In genomic region chr1:224434447-224435317, GRCh38 we compare ENCODE assay signal across 8 cellular contexts. TPM values are rescaled to one million over a fixed set of nuclear protein-coding genes. Genes with fewer than 3 reads are reported as not detected.
DNase-seq lines count a peak whose midpoint lies in the region; ATAC-seq and TF ChIP-seq lines count a peak whose summit lies in the region.

WDR26 (minus strand) TSS chr1:224434797.

- H3K4me1 ChIP-seq in adrenal gland (replicated peaks in 1 of 2): peaks cover 17 to 37% of the 10 kb centered on the region in 2 donors
- H3K4me1 ChIP-seq in left ventricle myocardium inferior: peaks cover 60% of the 10 kb centered on the region

- H3K9me3 ChIP-seq in adrenal gland (replicated peaks in 1 of 3) (no peaks in the 10 kb centered on the region), left ventricle myocardium inferior (replicated peaks) (no peaks in the 10 kb centered on the region)

- intact Hi-C loops in T-helper 1 cell treated with Interleukin-12 subunit alpha and Interleukin-12 subunit beta and Interleukin-4 antibody, amounts not matched to agents 30 ng/mL and 1 ng/mL, for 36 hours (cut with micrococcal nuclease): loop anchor here (1.0 to 10.0 kb wide), 14 partner anchors 23 to 1780 kb away; partner anchors contain the start of genes CNIH4, FBXO28, LBR and LEFTY1
- intact Hi-C loops in adrenal gland (cut with DNase I) (no loop called here), left ventricle myocardium inferior (cut with micrococcal nuclease) (no loop called here)

- peak; percentile 44 to 75 for TF ChIP-seq POLR2A in adrenal gland (IDR thresholded peaks at IDR 0.05)

- peaks cover 6% of the 10 kb centered on the region for H3K36me3 Mint-ChIP-seq in progenitor cell of endocrine pancreas (ENCODE audit: insufficient read depth)

- H3K27me3 Mint-ChIP-seq in progenitor cell of endocrine pancreas: no peaks in the 10 kb centered on the region

- H3K27ac Mint-ChIP-seq in progenitor cell of endocrine pancreas: peak within 1 kb of the TSS; percentile 95

- peak within 1 kb of the TSS; percentile 84 to 100 (median 95) for H3K27ac ChIP-seq in adrenal gland
- H3K27ac ChIP-seq in left ventricle myocardium inferior (replicated peaks): peak within 1 kb of the TSS; percentile 96

- peak; percentile 79 for ATAC-seq in HG02763 (IDR thresholded peaks at IDR 0.05; ENCODE audit: unreplicated experiment)

- H3K4me3 Mint-ChIP-seq in progenitor cell of endocrine pancreas (ENCODE audit: low read depth): peak within 1 kb of the TSS; percentile 94

- WGBS in adrenal gland, 4 donors: 0 to 2% (median 0%) methylated on average over 2 to 63 of the region's 70 CpGs

- H3K4me3 ChIP-seq in adrenal gland (peak within 1 kb of the TSS; percentile 69 to 99 (median 86)), left ventricle myocardium inferior (peak within 1 kb of the TSS; percentile 91)

- H3K36me3 ChIP-seq in adrenal gland (replicated peaks in 1 of 2) (peaks cover 0 to 6% of the 10 kb centered on the region in 2 donors), left ventricle myocardium inferior (peaks cover 5% of the 10 kb centered on the region)

- in situ Hi-C loops in GM13977 (cut with MboI; ENCODE audit: low pct_unique_long_range_greater_than_20kb, low sequenced_read_pairs, unreplicated experiment): no loop called here

- H3K9me3 Mint-ChIP-seq in progenitor cell of endocrine pancreas (ENCODE audit: low read depth): no peaks in the 10 kb centered on the region

- DNase-seq in GM13977 (ENCODE audit: low spot score) (peak; percentile 95), NCI-H146 (lab: John Stamatoyannopoulos, UW) (peak; percentile 90), adrenal gland (peak; percentile 78 to 86 (median 82)), left ventricle myocardium inferior (peak; percentile 73), progenitor cell of endocrine pancreas (ENCODE audit: low spot score, unreplicated experiment) (peak; percentile 59), ureter (ENCODE audit: low spot score) (peak; percentile 85)

- H3K4me1 Mint-ChIP-seq in progenitor cell of endocrine pancreas (ENCODE audit: low read depth): peaks cover 44% of the 10 kb centered on the region

- peak; percentile 10 for TF ChIP-seq CTCF in GM13977 (IDR thresholded peaks at IDR 0.05; ENCODE audit: extremely low read depth, insufficient read depth, missing control alignments)
- peak in 2 of 6 experiments; percentile 22 to 34 for TF ChIP-seq CTCF in adrenal gland (IDR thresholded peaks at IDR 0.05)
- peak; percentile 13 for TF ChIP-seq CTCF in left ventricle myocardium inferior (IDR thresholded peaks at IDR 0.05; ENCODE audit: borderline replicate concordance)
- peak; percentile 29 for TF ChIP-seq CTCF in progenitor cell of endocrine pancreas (IDR thresholded peaks at IDR 0.05; ENCODE audit: unreplicated experiment)

- H3K27me3 ChIP-seq in adrenal gland: no peaks in the 10 kb centered on the region
- no peaks in the 10 kb centered on the region for H3K27me3 ChIP-seq in left ventricle myocardium inferior (ENCODE audit: low read depth)

RNA-seq across cellular contexts. Expression of gene WDR26, which starts in this region (rescaled TPM):
- 85.5 and 90.3 TPM in 2 replicates for total RNA-seq in T-helper 1 cell treated with Interleukin-12 subunit alpha and Interleukin-12 subunit beta and Interleukin-4 antibody, amounts not matched to agents 30 ng/mL and 1 ng/mL, for 36 hours
- 10 to 100 TPM; 48.7 to 92.0 (median 77.6) TPM for total RNA-seq in adrenal gland
- 10 to 100 TPM; 25.6 to 52.4 (median 36.5) TPM for polyA plus RNA-seq in adrenal gland
- total RNA-seq in left ventricle myocardium inferior: 60.7 TPM
- total RNA-seq in progenitor cell of endocrine pancreas: 83.9 and 84.9 TPM in 2 replicates
- 79.5 TPM for total RNA-seq in ureter

Comparison
In these comparisons a context has a peak if more than half of its experiments do, and no peak if none do; other contexts are left out.
1. Peak in every context shown above with its lines: DNase-seq, ATAC-seq, H3K4me3 ChIP-seq and H3K27ac ChIP-seq.